ENCODE assay signal across 20 cellular contexts in genomic region chr20:15835811-15836210, GRCh38.
"Had no signal": no experiment of that assay in that cellular context is flagged by ENCODE, and none has a peak within 500 bp of the region (broad histone marks: within the 10 kb centered on the region; RNA-seq: fewer than 3 reads in every experiment).

No MANE protein-coding gene starts in this region.

- H3K27ac ChIP-seq: RWPE1 had no signal

- H3K27me3 Mint-ChIP-seq: T-cell had no signal

- H3K4me3 Mint-ChIP-seq: T-cell had no signal

- H3K36me3 Mint-ChIP-seq: T-cell had no signal

- ATAC-seq: Panc1, PC-3, T-cell had no signal

- H3K4me1 Mint-ChIP-seq: T-cell had no signal

- DNase-seq: KBM-7, NCI-H1048, NCI-H1105, NCI-H1417, NCI-H1436 treated with DMSO at 0.1 percent for 48 hours, NCI-H1694 treated with DMSO at 0.1 percent for 48 hours, NCI-H1930, NCI-H2081, NCI-H2107, NCI-H2171 treated with DMSO at 0.1 percent for 48 hours, NCI-H345, NCI-H446 treated with DMSO at 0.1 percent for 48 hours, NCI-H510A treated with DMSO at 0.1 percent for 48 hours, NCI-H526, PC-3, SHP77, SW 1271, T-cell had no signal

- H3K27ac Mint-ChIP-seq: T-cell had no signal
